ENCODE assay signal across 2 cellular contexts in the genomic region with DNA sequence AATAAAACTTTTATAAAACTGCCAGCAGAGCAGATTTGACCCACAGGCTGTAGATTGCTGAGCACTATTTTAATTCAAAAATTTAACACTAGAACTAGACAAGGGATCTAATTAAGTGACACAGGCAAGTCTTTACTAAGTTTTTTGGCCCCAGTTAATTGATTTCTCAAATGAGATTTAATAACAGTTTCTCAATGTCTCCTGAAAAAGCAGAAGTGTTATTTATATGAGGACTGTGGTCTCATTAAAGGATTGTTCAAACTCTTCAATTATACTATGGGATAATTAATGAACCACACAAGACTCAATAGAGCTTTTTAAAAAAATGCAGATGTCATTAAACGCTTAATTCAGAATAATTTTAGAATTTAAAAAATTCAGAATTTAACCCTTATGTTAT.
TF ChIP-seq lines count a peak whose summit lies in the region.

No MANE protein-coding gene starts in this region.

TF ChIP-seq in HCT116, 20 proteins besides CTCF, POLR2A, EP300 and RAD21:
- TF ChIP-seq ATF3 (IDR thresholded peaks at IDR 0.05) (no peak), SIN3A (IDR thresholded peaks at IDR 0.05; ENCODE audit: low read depth) (no peak), EZH2 (IDR thresholded peaks at IDR 0.05) (no peak), EZH2phosphoT487 (IDR thresholded peaks at IDR 0.05; ENCODE audit: borderline replicate concordance) (no peak), ZNF274 (IDR thresholded peaks at IDR 0.05; ENCODE audit: low read depth, low read length) (no peak), TCF7L2 (IDR thresholded peaks at IDR 0.05; ENCODE audit: borderline replicate concordance, extremely low read depth, insufficient read depth, insufficient read length) (no peak), SP1 (IDR thresholded peaks at IDR 0.05; ENCODE audit: low read depth) (no peak), JUND (IDR thresholded peaks at IDR 0.05) (no peak), CEBPB (IDR thresholded peaks at IDR 0.05; ENCODE audit: low read depth) (no peak), YY1 (IDR thresholded peaks at IDR 0.05; ENCODE audit: extremely low read depth, insufficient replicate concordance, low read depth, low read length) (no peak), POLR2AphosphoS5 (IDR thresholded peaks at IDR 0.05; ENCODE audit: low read depth, low read length) (no peak), ZBTB33 (IDR thresholded peaks at IDR 0.05; ENCODE audit: extremely low read depth, insufficient replicate concordance, low read length) (no peak)
- TF ChIP-seq, protein P1, sequence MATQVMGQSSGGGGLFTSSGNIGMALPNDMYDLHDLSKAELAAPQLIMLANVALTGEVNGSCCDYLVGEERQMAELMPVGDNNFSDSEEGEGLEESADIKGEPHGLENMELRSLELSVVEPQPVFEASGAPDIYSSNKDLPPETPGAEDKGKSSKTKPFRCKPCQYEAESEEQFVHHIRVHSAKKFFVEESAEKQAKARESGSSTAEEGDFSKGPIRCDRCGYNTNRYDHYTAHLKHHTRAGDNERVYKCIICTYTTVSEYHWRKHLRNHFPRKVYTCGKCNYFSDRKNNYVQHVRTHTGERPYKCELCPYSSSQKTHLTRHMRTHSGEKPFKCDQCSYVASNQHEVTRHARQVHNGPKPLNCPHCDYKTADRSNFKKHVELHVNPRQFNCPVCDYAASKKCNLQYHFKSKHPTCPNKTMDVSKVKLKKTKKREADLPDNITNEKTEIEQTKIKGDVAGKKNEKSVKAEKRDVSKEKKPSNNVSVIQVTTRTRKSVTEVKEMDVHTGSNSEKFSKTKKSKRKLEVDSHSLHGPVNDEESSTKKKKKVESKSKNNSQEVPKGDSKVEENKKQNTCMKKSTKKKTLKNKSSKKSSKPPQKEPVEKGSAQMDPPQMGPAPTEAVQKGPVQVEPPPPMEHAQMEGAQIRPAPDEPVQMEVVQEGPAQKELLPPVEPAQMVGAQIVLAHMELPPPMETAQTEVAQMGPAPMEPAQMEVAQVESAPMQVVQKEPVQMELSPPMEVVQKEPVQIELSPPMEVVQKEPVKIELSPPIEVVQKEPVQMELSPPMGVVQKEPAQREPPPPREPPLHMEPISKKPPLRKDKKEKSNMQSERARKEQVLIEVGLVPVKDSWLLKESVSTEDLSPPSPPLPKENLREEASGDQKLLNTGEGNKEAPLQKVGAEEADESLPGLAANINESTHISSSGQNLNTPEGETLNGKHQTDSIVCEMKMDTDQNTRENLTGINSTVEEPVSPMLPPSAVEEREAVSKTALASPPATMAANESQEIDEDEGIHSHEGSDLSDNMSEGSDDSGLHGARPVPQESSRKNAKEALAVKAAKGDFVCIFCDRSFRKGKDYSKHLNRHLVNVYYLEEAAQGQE (IDR thresholded peaks at IDR 0.05; ENCODE audit: low read depth) = no peak

TF ChIP-seq in endothelial cell of umbilical vein, 7 proteins besides CTCF, POLR2A, EP300 and RAD21 (continued from another document):
- TF ChIP-seq FOS (IDR thresholded peaks at IDR 0.05; ENCODE audit: borderline replicate concordance, insufficient read depth, low read length) = no peak
- TF ChIP-seq MYC (IDR thresholded peaks at IDR 0.05; ENCODE audit: low read depth, low read length) = no peak
- no peak for TF ChIP-seq EZH2 (IDR thresholded peaks at IDR 0.05; ENCODE audit: borderline replicate concordance, low read depth, low read length, severe bottlenecking)
- TF ChIP-seq MAX (IDR thresholded peaks at IDR 0.05; ENCODE audit: insufficient read depth, insufficient read length) = no peak
